Comparison of ENCODE assay signal across 8 cellular contexts in genomic region chr1:15246960-15247614, GRCh38. TPM values are rescaled to one million over a fixed set of nuclear protein-coding genes. Genes with fewer than 3 reads are reported as not detected.
DNase-seq lines count a peak whose midpoint lies in the region; ATAC-seq and TF ChIP-seq lines count a peak whose summit lies in the region.

Gene FHAD1 (plus strand): TSS chr1:15247223. CDS start chr1:15251785, 4,562 bp downstream.

- ATAC-seq in HG03159 (IDR thresholded peaks at IDR 0.05; ENCODE audit: unreplicated experiment), result peak; percentile 62
- ATAC-seq in HG03442 (IDR thresholded peaks at IDR 0.05; ENCODE audit: unreplicated experiment), result no peak
- no peak for ATAC-seq in HG03439 (IDR thresholded peaks at IDR 0.05; ENCODE audit: unreplicated experiment)

- no peak within 1 kb of the TSS for H3K27ac ChIP-seq in CD4-positive, alpha-beta memory T cell (ENCODE audit: low read depth, low read length)
- no peak within 1 kb of the TSS for H3K27ac ChIP-seq in PC-9
- H3K27ac ChIP-seq in parathyroid adenoma, result peak within 1 kb of the TSS; percentile 24

- H3K79me2 ChIP-seq in PC-9 (ENCODE audit: low read depth) (no peaks in the 10 kb centered on the region), parathyroid adenoma (no peaks in the 10 kb centered on the region)

- H3K4me1 ChIP-seq in CD4-positive, alpha-beta memory T cell (ENCODE audit: insufficient read depth, low read length), result peaks cover 26% of the 10 kb centered on the region
- H3K4me1 ChIP-seq in PC-9 (replicated peaks; ENCODE audit: insufficient read depth) (no peaks in the 10 kb centered on the region), parathyroid adenoma (no peaks in the 10 kb centered on the region)

- H3K36me3 ChIP-seq in CD4-positive, alpha-beta memory T cell (ENCODE audit: insufficient read depth, low read length), result no peaks in the 10 kb centered on the region
- H3K36me3 ChIP-seq in PC-9 (ENCODE audit: low read depth), result no peaks in the 10 kb centered on the region
- no peaks in the 10 kb centered on the region for H3K36me3 ChIP-seq in parathyroid adenoma (ENCODE audit: control insufficient read depth, insufficient read depth, low read length)

- peak within 1 kb of the TSS; percentile 83 for H2AFZ ChIP-seq in PC-9
- H2AFZ ChIP-seq in parathyroid adenoma, result peak within 1 kb of the TSS; percentile 81

- intact Hi-C loops in CD4-positive, alpha-beta memory T cell (cut with micrococcal nuclease), result no loop called here
- intact Hi-C loops in PC-9 (cut with micrococcal nuclease; ENCODE audit: unreplicated experiment) (no loop called here), head of caudate nucleus (cut with DNase I) (no loop called here)

- no peak within 1 kb of the TSS for H3K4me3 ChIP-seq in CD4-positive, alpha-beta memory T cell (ENCODE audit: low read length in 2 of 2)
- peak within 1 kb of the TSS; percentile 67 for H3K4me3 ChIP-seq in PC-9
- H3K4me3 ChIP-seq in parathyroid adenoma (ENCODE audit: low read depth, low read length), result peak within 1 kb of the TSS; percentile 56

- peaks cover 23 to 54% (median 34%) of the 10 kb centered on the region in 4 donors for H3K4me1 Mint-ChIP-seq in CD4-positive, alpha-beta memory T cell

- H3K9me2 ChIP-seq in PC-9 (ENCODE audit: insufficient read depth), result no peaks in the 10 kb centered on the region

- peaks cover 9% of the 10 kb centered on the region; the same call in 1 of the 2 replicates for H3F3A ChIP-seq in PC-9 (ENCODE audit: insufficient read depth, low read depth)

- no peaks in the 10 kb centered on the region for H3K9me3 ChIP-seq in CD4-positive, alpha-beta memory T cell (ENCODE audit: control insufficient read depth in 1 of 2, low read length in 2 of 2)
- no peaks in the 10 kb centered on the region for H3K9me3 ChIP-seq in PC-9 (ENCODE audit: insufficient read depth, low read depth)
- H3K9me3 ChIP-seq in parathyroid adenoma (ENCODE audit: control insufficient read depth, low read length), result no peaks in the 10 kb centered on the region

- no TSS peak for BruUV-seq in PC-9 (replicated peaks; lab: Mats Ljungman, UMichigan)

- H3K4me2 ChIP-seq in PC-9 (peak within 1 kb of the TSS; percentile 93), parathyroid adenoma (ENCODE audit: low read length) (peak within 1 kb of the TSS; percentile 80)

- peaks cover 29 to 31% of the 10 kb centered on the region in 2 donors for H3K27me3 Mint-ChIP-seq in CD4-positive, alpha-beta memory T cell

- no peak within 1 kb of the TSS for H3K9ac ChIP-seq in parathyroid adenoma

- H3K4me3 Mint-ChIP-seq in CD4-positive, alpha-beta memory T cell, result peak within 1 kb of the TSS; percentile 44 to 84 (median 72)

- no peaks in the 10 kb centered on the region for H3K27me3 ChIP-seq in CD4-positive, alpha-beta memory T cell (ENCODE audit: insufficient read depth, low read length)
- H3K27me3 ChIP-seq in PC-9 (ENCODE audit: insufficient read depth, low read depth) (no peaks in the 10 kb centered on the region), parathyroid adenoma (ENCODE audit: control insufficient read depth, insufficient read depth, low read length) (no peaks in the 10 kb centered on the region)

- POLR2A ChIA-PET in CD4-positive, alpha-beta memory T cell (lab: Charles Lee; ENCODE audit: partially characterized antibody), result interaction anchor here (1.2 kb wide), 1 partner anchor 14 kb away, joined by 3 read pairs; no protein-coding TSS in a partner anchor
- POLR2A ChIA-PET in PC-9 (lab: Charles Lee; ENCODE audit: unreplicated experiment), result interaction anchor here (0.6 kb wide), 1 partner anchor 507 kb away, joined by 3 read pairs; no protein-coding TSS in a partner anchor

- H3K27ac Mint-ChIP-seq in CD4-positive, alpha-beta memory T cell, result peak within 1 kb of the TSS in 5 of 7 donors; percentile 22 to 80 (median 55)

- peak; percentile 4 to 54 (median 30) for DNase-seq in CD4-positive, alpha-beta memory T cell
- DNase-seq in PC-9, result peak; percentile 52 to 73
- DNase-seq in activated naive CD4-positive, alpha-beta T cell treated with anti-CD3 and anti-CD28 coated beads, Interleukin-2, amount 50 U/mL, for 16 hours, result peak; percentile 50
- DNase-seq in head of caudate nucleus, result peak in 32 of 42 donors; percentile 19 to 79 (median 50)

- no peaks in the 10 kb centered on the region for H3K36me3 Mint-ChIP-seq in CD4-positive, alpha-beta memory T cell

- no peaks in the 10 kb centered on the region for H4K20me1 ChIP-seq in PC-9 (ENCODE audit: insufficient read depth)

- TF ChIP-seq CTCF in PC-9 (conservative IDR thresholded peaks at IDR 0.05) (no peak), parathyroid adenoma (IDR thresholded peaks at IDR 0.05) (no peak)

- CTCF ChIA-PET in CD4-positive, alpha-beta memory T cell (lab: Charles Lee; ENCODE audit: partially characterized antibody), result no interaction called here
- CTCF ChIA-PET in PC-9 (lab: Charles Lee), result no interaction called here

- peaks cover 0 to 9% (median 0%) of the 10 kb centered on the region in 8 donors for H3K9me3 Mint-ChIP-seq in CD4-positive, alpha-beta memory T cell

RNA-seq across cellular contexts. Expression of gene FHAD1, which starts in this region (rescaled TPM):
- not detected for total RNA-seq in CD4-positive, alpha-beta memory T cell
- under 1 TPM in 1 of 2 donors, not detected in 1; 0.03 TPM for polyA plus RNA-seq in CD4-positive, alpha-beta memory T cell
- total RNA-seq in PC-9 (2021), result 6.9 and 8.2 TPM in 2 replicates

Comparison
In these comparisons a context has a peak if more than half of its experiments do, and no peak if none do; other contexts are left out.
1. Peak in DNase-seq in CD4-positive, alpha-beta memory T cell; RNA of the gene not detected or under 1 TPM.
2. H3K4me3 ChIP-seq: peak in PC-9 (single experiment) and parathyroid adenoma (single experiment); none in CD4-positive, alpha-beta memory T cell (0 of 2).
3. Peak in every context shown above with its lines, with median percentiles within 50 percentile points of each other: DNase-seq.